In the genomic region with DNA sequence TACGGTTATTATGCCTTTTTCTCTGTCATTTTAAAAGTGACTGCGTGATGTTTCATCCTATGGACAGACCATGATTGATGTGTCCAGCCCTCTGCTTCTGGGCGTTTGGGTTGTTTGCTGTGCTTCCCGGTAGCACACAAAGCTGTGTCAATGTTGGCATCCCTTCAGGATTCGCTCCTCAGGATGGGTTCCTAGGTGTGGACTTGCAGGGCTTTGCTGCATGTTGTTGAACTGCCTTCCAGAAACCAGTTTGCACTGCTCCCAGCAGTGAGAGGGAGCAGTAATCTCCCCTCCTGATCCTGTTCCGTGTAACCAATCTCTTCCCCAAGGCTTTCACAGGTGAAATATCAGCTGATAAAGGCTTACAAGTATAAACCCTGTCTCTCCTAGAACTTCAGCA, we compare ENCODE assay signal across 19 cellular contexts. TPM values are rescaled to one million over a fixed set of nuclear protein-coding genes. Genes with fewer than 3 reads are reported as not detected.
A peak's percentile ranks its signal among the peaks of the same experiment; 100 is the strongest.
DNase-seq lines count a peak whose midpoint lies in the region; ATAC-seq and TF ChIP-seq lines count a peak whose summit lies in the region.
"Had no signal": no experiment of that assay in that cellular context is flagged by ENCODE, and none has a peak within 500 bp of the region (broad histone marks: within the 10 kb centered on the region; RNA-seq: fewer than 3 reads in every experiment).

No MANE protein-coding gene starts in this region.

- no peak overlapping the region for H3K4me2 ChIP-seq in MM.1S (ENCODE audit: low read depth, low read length)
- no peak overlapping the region for H3K4me2 ChIP-seq in smooth muscle cell
- H3K4me2 ChIP-seq in hepatocyte: no peak overlapping the region

- H3F3A ChIP-seq in MM.1S (ENCODE audit: insufficient read depth, low read length) (peaks cover 4% of the 10 kb centered on the region; the same call in 1 of the 2 replicates), smooth muscle cell (ENCODE audit: low read depth) (peaks cover 4% of the 10 kb centered on the region)

- peak; percentile 49 for DNase-seq in NCI-H82 (lab: John Stamatoyannopoulos, UW)
- DNase-seq in NCI-H82 treated with DMSO at 0.1 percent for 48 hours (lab: John Stamatoyannopoulos, UW; ENCODE audit: unreplicated experiment): no peak
- no peak for DNase-seq in MM.1S
- DNase-seq in dorsolateral prefrontal cortex: no peak
- peak; percentile 19 for DNase-seq in pons (ENCODE audit: low spot score)
- no peak for DNase-seq in smooth muscle cell (lab: John Stamatoyannopoulos, UW; ENCODE audit: unreplicated experiment)
- no peak for DNase-seq in hepatocyte (ENCODE audit: low spot score)
- DNase-seq: 8988T, Caco-2, DMS79, HFFc6, NCI-H1092, NCI-H1694, PC-3 had no signal

- 90% methylated on average over 6 of the region's 6 CpGs for WGBS in smooth muscle cell (ENCODE audit: low lambda C conversion rate)
- 86% methylated on average over 6 of the region's 6 CpGs for WGBS in hepatocyte (ENCODE audit: low lambda C conversion rate, missing lambda C conversion rate)

- peak overlapping the region; percentile 35; the same call in 1 of the 2 replicates for H3K27ac ChIP-seq in MM.1S (ENCODE audit: low read length)
- peak overlapping the region in 33 of 59 donors; percentile 20 to 89 (median 75) for H3K27ac ChIP-seq in dorsolateral prefrontal cortex
- no peak overlapping the region for H3K27ac ChIP-seq in smooth muscle cell (ENCODE audit: low read depth)
- no peak overlapping the region for H3K27ac ChIP-seq in hepatocyte
- H3K27ac ChIP-seq: HL-60, SK-N-MC had no signal

- H3K4me3 ChIP-seq in MM.1S (ENCODE audit: low read length) (no peak overlapping the region), dorsolateral prefrontal cortex (no peak overlapping the region), smooth muscle cell (no peak overlapping the region), hepatocyte (no peak overlapping the region)
- H3K4me3 ChIP-seq: K562, SK-N-MC had no signal

- intact Hi-C loops in dorsolateral prefrontal cortex (cut with DNase I): loop anchor here in 1 of 2 donors (5.0 kb wide), 2 partner anchors 118 to 178 kb away; no protein-coding TSS in a partner anchor

- H3K4me1 ChIP-seq in MM.1S (ENCODE audit: low read length): peaks cover 36% of the 10 kb centered on the region
- H3K4me1 ChIP-seq in smooth muscle cell (ENCODE audit: low read depth): peaks cover 19% of the 10 kb centered on the region
- peaks cover 12% of the 10 kb centered on the region for H3K4me1 ChIP-seq in hepatocyte (ENCODE audit: insufficient read depth)
- H3K4me1 ChIP-seq: Caco-2 had no signal

- no peak overlapping the region for H3K9ac ChIP-seq in MM.1S (ENCODE audit: low read length)
- H3K9ac ChIP-seq in smooth muscle cell (ENCODE audit: low read depth): no peak overlapping the region

- ATAC-seq in GM19397 (IDR thresholded peaks at IDR 0.05; ENCODE audit: unreplicated experiment): no peak
- ATAC-seq: K562, PC-3 had no signal

- no peaks in the 10 kb centered on the region for H3K27me3 ChIP-seq in MM.1S (replicated peaks; ENCODE audit: insufficient read depth, low read length)
- no peaks in the 10 kb centered on the region for H3K27me3 ChIP-seq in dorsolateral prefrontal cortex
- no peaks in the 10 kb centered on the region for H3K27me3 ChIP-seq in smooth muscle cell (ENCODE audit: low read depth)
- H3K27me3 ChIP-seq in hepatocyte: no peaks in the 10 kb centered on the region

- H2AFZ ChIP-seq in MM.1S (ENCODE audit: low read length): no peak overlapping the region
- no peak overlapping the region for H2AFZ ChIP-seq in smooth muscle cell (ENCODE audit: low read depth)
- H2AFZ ChIP-seq in hepatocyte: no peak overlapping the region

- no peaks in the 10 kb centered on the region for H3K9me2 ChIP-seq in MM.1S (replicated peaks; ENCODE audit: insufficient read depth, low read length)
- no peaks in the 10 kb centered on the region for H3K9me2 ChIP-seq in hepatocyte (replicated peaks; ENCODE audit: insufficient read depth)

- H3K9me3 ChIP-seq in MM.1S (replicated peaks; ENCODE audit: insufficient read depth, low read length) (no peaks in the 10 kb centered on the region), smooth muscle cell (replicated peaks; ENCODE audit: low read depth) (no peaks in the 10 kb centered on the region), hepatocyte (ENCODE audit: low read depth) (no peaks in the 10 kb centered on the region)
- H3K9me3 ChIP-seq: Caco-2 had no signal

- no peak for TF ChIP-seq CTCF in MM.1S (IDR thresholded peaks at IDR 0.05; ENCODE audit: low read length)
- no peak for TF ChIP-seq CTCF in dorsolateral prefrontal cortex (IDR thresholded peaks at IDR 0.05 in 54 of 56, conservative IDR thresholded peaks at IDR 0.05 in 2 of 56; ENCODE audit: low read depth in 1 of 56, partially characterized antibody in 56 of 56)
- no peak for TF ChIP-seq CTCF in smooth muscle cell (IDR thresholded peaks at IDR 0.05; ENCODE audit: borderline replicate concordance, insufficient read depth, poor library complexity, severe bottlenecking)
- TF ChIP-seq CTCF in hepatocyte (IDR thresholded peaks at IDR 0.05; ENCODE audit: poor library complexity): no peak

- H4K20me1 ChIP-seq in MM.1S (ENCODE audit: insufficient read depth, low read length) (no peaks in the 10 kb centered on the region), smooth muscle cell (ENCODE audit: low read depth) (no peaks in the 10 kb centered on the region), hepatocyte (ENCODE audit: insufficient read depth, poor library complexity, severe bottlenecking) (no peaks in the 10 kb centered on the region)

- H3K36me3 ChIP-seq in MM.1S (replicated peaks; ENCODE audit: insufficient read depth, low read length) (no peaks in the 10 kb centered on the region), smooth muscle cell (ENCODE audit: low read depth) (no peaks in the 10 kb centered on the region), hepatocyte (replicated peaks; ENCODE audit: insufficient read depth, low read depth) (no peaks in the 10 kb centered on the region)

- H3K79me2 ChIP-seq in MM.1S (ENCODE audit: low read length) (no peaks in the 10 kb centered on the region), smooth muscle cell (ENCODE audit: low read depth) (no peaks in the 10 kb centered on the region), hepatocyte (no peaks in the 10 kb centered on the region)

RNA-seq across cellular contexts. Expression of gene TRPM1, which starts 0.8 kb away (rescaled TPM):
- 1 to 10 TPM in 17 of 120 experiments, under 1 TPM in 43, not detected in 60; 0.06 to 2.4 (median 0.70) TPM for total RNA-seq in dorsolateral prefrontal cortex
- total RNA-seq in smooth muscle cell: 1.3 TPM in 1 of 2 replicates, not detected in the other
- polyA plus RNA-seq in smooth muscle cell: 0.33 TPM in 1 of 2 replicates, not detected in the other
- not detected in 2 replicates for total RNA-seq in hepatocyte
- polyA plus RNA-seq in hepatocyte: not detected in 2 replicates
- total RNA-seq: Caco-2, H4, K562, PC-3 had no signal

Comparison
In these comparisons a context has a peak if more than half of its experiments do, and no peak if none do; other contexts are left out.
1. DNase-seq: peak in NCI-H82 (single experiment) and pons (single experiment); none in NCI-H82 treated with DMSO at 0.1 percent for 48 hours (single experiment), MM.1S (single experiment), dorsolateral prefrontal cortex (0 of 10), smooth muscle cell (single experiment) and hepatocyte (single experiment).
2. H3K27ac ChIP-seq: peak in MM.1S (single experiment) and dorsolateral prefrontal cortex (33 of 59); none in smooth muscle cell (single experiment) and hepatocyte (single experiment).